In genomic region chr4:15400276-15400675, GRCh38 we compare ENCODE assay signal across 16 cellular contexts. TPM values are rescaled to one million over a fixed set of nuclear protein-coding genes. Genes with fewer than 3 reads are reported as not detected.
DNase-seq lines count a peak whose midpoint lies in the region; ATAC-seq and TF ChIP-seq lines count a peak whose summit lies in the region.
"Had no signal": no experiment of that assay in that cellular context is flagged by ENCODE, and none has a peak within 500 bp of the region (broad histone marks: within the 10 kb centered on the region; RNA-seq: fewer than 3 reads in every experiment).

No MANE protein-coding gene starts in this region.

- H3K36me3 Mint-ChIP-seq in T-helper 17 cell (ENCODE audit: low read depth): peaks cover 7% of the 10 kb centered on the region
- H3K36me3 Mint-ChIP-seq in stimulated activated effector memory CD8-positive, alpha-beta T cell treated with anti-CD3 and anti-CD28 coated beads, Interleukin-12 subunit alpha, Interleukin-12 subunit beta, amount 100 ng/mL, for 72 hours: no peaks in the 10 kb centered on the region
- H3K36me3 Mint-ChIP-seq: activated naive CD8-positive, alpha-beta T cell treated with anti-CD3 and anti-CD28 coated beads for 36 hours; memory B cell had no signal

- H3K9me3 ChIP-seq in DND-41 (ENCODE audit: insufficient read depth, low read length, severe bottlenecking) (no peaks in the 10 kb centered on the region), T-helper 17 cell (ENCODE audit: control insufficient read depth, low read length, poor library complexity, severe bottlenecking) (no peaks in the 10 kb centered on the region), left lung (no peaks in the 10 kb centered on the region)
- H3K9me3 ChIP-seq: prostate gland, SJCRH30 had no signal

- H3K4me1 ChIP-seq in DND-41 (ENCODE audit: insufficient read depth, low read length) (peaks cover 32% of the 10 kb centered on the region), left lung (peaks cover 14 to 35% of the 10 kb centered on the region in 2 donors)
- H3K4me1 ChIP-seq: prostate gland, SJCRH30 had no signal

- no peak for ATAC-seq in DND-41 (ENCODE audit: insufficient read depth, low read depth)
- ATAC-seq in T-helper 17 cell: no peak
- no peak for ATAC-seq in left lung
- no peak for ATAC-seq in stimulated activated effector memory CD8-positive, alpha-beta T cell treated with anti-CD3 and anti-CD28 coated beads, Interleukin-12 subunit alpha, Interleukin-12 subunit beta, amount 100 ng/mL, for 72 hours
- no peak for ATAC-seq in HG03175 (IDR thresholded peaks at IDR 0.05; ENCODE audit: unreplicated experiment)

- H3K4me3 ChIP-seq in DND-41 (ENCODE audit: low read depth in 1 of 2, low read length in 2 of 2) (peak overlapping the region in 1 of 2 experiments; percentile 6; a peak in 1 of 4 replicates), left lung (no peak overlapping the region)
- H3K4me3 ChIP-seq: prostate gland, SJCRH30 had no signal

- peak overlapping the region; percentile 86 for H3K27ac Mint-ChIP-seq in T-helper 17 cell
- peak overlapping the region; percentile 78 for H3K27ac Mint-ChIP-seq in stimulated activated effector memory CD8-positive, alpha-beta T cell treated with anti-CD3 and anti-CD28 coated beads, Interleukin-12 subunit alpha, Interleukin-12 subunit beta, amount 100 ng/mL, for 72 hours

- H3K4me1 Mint-ChIP-seq in T-helper 17 cell: peaks cover 28% of the 10 kb centered on the region
- peaks cover 22% of the 10 kb centered on the region for H3K4me1 Mint-ChIP-seq in stimulated activated effector memory CD8-positive, alpha-beta T cell treated with anti-CD3 and anti-CD28 coated beads, Interleukin-12 subunit alpha, Interleukin-12 subunit beta, amount 100 ng/mL, for 72 hours

- H3K4me2 ChIP-seq in DND-41 (ENCODE audit: insufficient read depth, low read length): peak overlapping the region; percentile 40

- H3K27ac ChIP-seq in DND-41 (ENCODE audit: low read length) (peak overlapping the region; percentile 74), left lung (peak overlapping the region; percentile 71 to 82)
- H3K27ac ChIP-seq: SJCRH30 had no signal

- no peaks in the 10 kb centered on the region for H3K36me3 ChIP-seq in DND-41 (ENCODE audit: insufficient read depth, low read length)
- no peaks in the 10 kb centered on the region for H3K36me3 ChIP-seq in left lung
- H3K36me3 ChIP-seq: prostate gland, SJCRH30 had no signal

- peak overlapping the region; percentile 76 for H2AFZ ChIP-seq in DND-41 (ENCODE audit: low read depth, low read length)

- no peak overlapping the region for H3K4me3 Mint-ChIP-seq in T-helper 17 cell
- peak overlapping the region; percentile 44 for H3K4me3 Mint-ChIP-seq in stimulated activated effector memory CD8-positive, alpha-beta T cell treated with anti-CD3 and anti-CD28 coated beads, Interleukin-12 subunit alpha, Interleukin-12 subunit beta, amount 100 ng/mL, for 72 hours

- H3K27me3 Mint-ChIP-seq in T-helper 17 cell: peaks cover 18% of the 10 kb centered on the region
- H3K27me3 Mint-ChIP-seq: activated naive CD8-positive, alpha-beta T cell treated with anti-CD3 and anti-CD28 coated beads for 36 hours; memory B cell had no signal

- H3K79me2 ChIP-seq in DND-41 (ENCODE audit: insufficient read depth, low read length): no peaks in the 10 kb centered on the region

- no peaks in the 10 kb centered on the region for H3K27me3 ChIP-seq in DND-41 (ENCODE audit: insufficient read depth, low read length, poor library complexity)
- H3K27me3 ChIP-seq in left lung: no peaks in the 10 kb centered on the region
- H3K27me3 ChIP-seq: SJCRH30 had no signal

- no peaks in the 10 kb centered on the region for H3K9me3 Mint-ChIP-seq in stimulated activated effector memory CD8-positive, alpha-beta T cell treated with anti-CD3 and anti-CD28 coated beads, Interleukin-12 subunit alpha, Interleukin-12 subunit beta, amount 100 ng/mL, for 72 hours
- H3K9me3 Mint-ChIP-seq: activated naive CD8-positive, alpha-beta T cell treated with anti-CD3 and anti-CD28 coated beads for 36 hours; memory B cell had no signal

- peak overlapping the region; percentile 28; the same call in 1 of the 2 replicates for H3K9ac ChIP-seq in DND-41 (ENCODE audit: low read depth, low read length)

- TF ChIP-seq CTCF in DND-41 (IDR thresholded peaks at IDR 0.05; ENCODE audit: borderline replicate concordance, extremely low read depth, low read length, poor library complexity, severe bottlenecking) (no peak), left lung (IDR thresholded peaks at IDR 0.05) (no peak)

- intact Hi-C loops in left lung (cut with DNase I): no loop called here

- DNase-seq in DND-41 (no peak), T-helper 17 cell (no peak), left lung (no peak), DMS53 treated with DMSO at 0.1 percent for 48 hours (lab: John Stamatoyannopoulos, UW; ENCODE audit: unreplicated experiment) (no peak), anterior cingulate cortex (lab: John Stamatoyannopoulos, UW) (no peak)
- no peak for DNase-seq in stimulated activated effector memory CD8-positive, alpha-beta T cell treated with anti-CD3 and anti-CD28 coated beads, Interleukin-12 subunit alpha, Interleukin-12 subunit beta, amount 100 ng/mL, for 72 hours (ENCODE audit: low spot score in 2 of 2)
- no peak for DNase-seq in activated CD4-positive, alpha-beta T cell treated with anti-CD3 and anti-CD28 coated beads, Interleukin-2, amount 50 U/mL, for 1 hour
- DNase-seq: cortex of kidney, H7, NCI-H2081 treated with DMSO at 0.1 percent for 48 hours, SJCRH30 had no signal

- H4K20me1 ChIP-seq in DND-41 (ENCODE audit: insufficient read depth, low read length): no peaks in the 10 kb centered on the region

RNA-seq across cellular contexts. Expression of gene C1QTNF7, which starts 27.6 kb away (rescaled TPM):
- total RNA-seq in T-helper 17 cell (not detected), left lung (10 to 100 TPM in 1 of 2 donors, 1 to 10 TPM in 1; 2.1 to 13.1 TPM)
- total RNA-seq: activated naive CD8-positive, alpha-beta T cell treated with anti-CD3 and anti-CD28 coated beads for 36 hours; G401; H7; SJCRH30 had no signal
